In genomic region chrX:83508526-83509245, GRCh38 we compare ENCODE assay signal across 16 cellular contexts.
DNase-seq lines count a peak whose midpoint lies in the region; TF ChIP-seq lines count a peak whose summit lies in the region.
"Had no signal": no experiment of that assay in that cellular context is flagged by ENCODE, and none has a peak within 500 bp of the region (broad histone marks: within the 10 kb centered on the region; RNA-seq: fewer than 3 reads in every experiment).

No MANE protein-coding gene starts in this region.

- no peaks in the 10 kb centered on the region for H3K36me3 ChIP-seq in HUES48 (ENCODE audit: control insufficient read depth, insufficient read depth, low read length)
- H3K36me3 ChIP-seq in iPS-20b (ENCODE audit: insufficient read depth, low read depth, low read length), result no peaks in the 10 kb centered on the region

- DNase-seq in astrocyte of the cerebellum (ENCODE audit: low read depth) (no peak), retina (peak; percentile 57), NCI-H2227 treated with DMSO at 0.1 percent for 48 hours (lab: John Stamatoyannopoulos, UW) (no peak), kidney glomerular epithelial cell (lab: John Stamatoyannopoulos, UW) (no peak), LoVo (ENCODE audit: low spot score) (no peak), HCEC 1CT (no peak)
- DNase-seq: activated CD4-positive, CD25-positive, alpha-beta regulatory T cell treated with anti-CD3 and anti-CD28 coated beads, Interleukin-2, amount 50 U/mL, for 72 hours; activated gamma-delta T cell; amniotic stem cell; NCI-H1436 treated with DMSO at 0.1 percent for 48 hours; NCI-H2171 treated with DMSO at 0.1 percent for 48 hours; PC-9; small intestine; stimulated activated CD8-positive, alpha-beta memory T cell treated with anti-CD3 and anti-CD28 coated beads, Interleukin-4, amount 100 ng/mL, for 48 hours had no signal

- in situ Hi-C loops in astrocyte of the cerebellum (cut with HindIII; ENCODE audit: low sequenced_read_pairs), result no loop called here

- H3K27ac ChIP-seq in HUES48 (ENCODE audit: low read depth, low read length), result no peak overlapping the region
- no peak overlapping the region for H3K27ac ChIP-seq in iPS-20b (ENCODE audit: low read length)
- H3K27ac ChIP-seq: PC-9 had no signal

- H3K27me3 ChIP-seq in HUES48 (ENCODE audit: control insufficient read depth, insufficient read depth, low read length) (peaks cover 64% of the 10 kb centered on the region), iPS-20b (ENCODE audit: insufficient read depth, low read length) (peaks cover 70% of the 10 kb centered on the region)

- H3K9me3 ChIP-seq in HUES48 (ENCODE audit: control insufficient read depth, insufficient read depth, low read length), result 0 out of 2 replicates have a peak, but pooled peaks cover 2% of the 10 kb centered on the region
- no peaks in the 10 kb centered on the region for H3K9me3 ChIP-seq in iPS-20b (ENCODE audit: insufficient read depth, low read depth, low read length)

- H3K4me1 ChIP-seq in HUES48 (ENCODE audit: control insufficient read depth, insufficient read depth, low read length) (peaks cover 57% of the 10 kb centered on the region), iPS-20b (ENCODE audit: insufficient read depth, low read length) (peaks cover 7% of the 10 kb centered on the region; the same call in 1 of the 2 replicates)

- H3K4me3 ChIP-seq in HUES48 (ENCODE audit: low read depth, low read length) (peak overlapping the region; percentile 67), astrocyte of the cerebellum (ENCODE audit: low read depth, low read length) (peak overlapping the region; percentile 50), iPS-20b (ENCODE audit: low read length) (peak overlapping the region; percentile 79)
- H3K4me3 ChIP-seq: PC-9 had no signal

- H3K9ac ChIP-seq in HUES48 (ENCODE audit: low read depth, low read length) (no peak overlapping the region), iPS-20b (ENCODE audit: low read depth, low read length) (peak overlapping the region; percentile 63; the same call in 1 of the 2 replicates)

- TF ChIP-seq CTCF in astrocyte of the cerebellum (IDR thresholded peaks at IDR 0.05; ENCODE audit: low read depth, low read length, missing control alignments), result no peak
